8 cellular contexts compared by ENCODE assay signal in genomic region chr12:45725631-45726593, GRCh38. TPM values are rescaled to one million over a fixed set of nuclear protein-coding genes. Genes with fewer than 3 reads are reported as not detected.
DNase-seq lines count a peak whose midpoint lies in the region; ATAC-seq and TF ChIP-seq lines count a peak whose summit lies in the region.

No MANE protein-coding gene starts in this region.

- no peaks in the 10 kb centered on the region for H3K27me3 ChIP-seq in cardiac muscle cell
- no peaks in the 10 kb centered on the region for H3K27me3 ChIP-seq in colonic mucosa
- H3K27me3 ChIP-seq in thymus (ENCODE audit: control insufficient read depth, insufficient read depth), result no peaks in the 10 kb centered on the region

- TF ChIP-seq CTCF in cardiac muscle cell (IDR thresholded peaks at IDR 0.05; ENCODE audit: low read depth, low read length) (peak; percentile 72), LNCAP (IDR thresholded peaks at IDR 0.05) (peak; percentile 76), colonic mucosa (IDR thresholded peaks at IDR 0.05) (peak; percentile 74)

- 4% methylated on average over 12 of the region's 12 CpGs for WGBS in thymus

- DNase-seq in cardiac muscle cell (ENCODE audit: low read depth in 1 of 2, low spot score in 1 of 2) (peak; percentile 43 to 45), left cardiac atrium (no peak), SHP77 treated with DMSO at 0.1 percent for 48 hours (lab: John Stamatoyannopoulos, UW) (peak; percentile 86), colonic mucosa (peak; percentile 58), medulla oblongata (ENCODE audit: extremely low spot score) (peak; percentile 85)
- no peak for DNase-seq in NK-92 treated with Interleukin-12 subunit alpha and Interleukin-12 subunit beta, amount 100 ng/mL, for 24 hours (lab: John Stamatoyannopoulos, UW)

- H3K36me3 ChIP-seq in cardiac muscle cell, result no peaks in the 10 kb centered on the region
- no peaks in the 10 kb centered on the region for H3K36me3 ChIP-seq in colonic mucosa
- H3K36me3 ChIP-seq in thymus (ENCODE audit: control insufficient read depth, insufficient read depth), result no peaks in the 10 kb centered on the region

- H3K27ac ChIP-seq in cardiac muscle cell, result peak overlapping the region; percentile 98
- H3K27ac ChIP-seq in colonic mucosa, result peak overlapping the region; percentile 99
- peak overlapping the region; percentile 1 for H3K27ac ChIP-seq in thymus (ENCODE audit: low read depth)

- peak overlapping the region; percentile 73 for H3K4me3 ChIP-seq in cardiac muscle cell
- H3K4me3 ChIP-seq in colonic mucosa, result peak overlapping the region; percentile 78
- H3K4me3 ChIP-seq in thymus (ENCODE audit: low read length), result peak overlapping the region; percentile 100

- peak overlapping the region in 1 of 2 donors; percentile 98 for H3K9ac ChIP-seq in colonic mucosa (ENCODE audit: low read depth in 2 of 2, low read length in 2 of 2)

- ATAC-seq in left cardiac atrium, result no peak

- intact Hi-C loops in left cardiac atrium (cut with DNase I) (loop anchor here in 1 of 2 donors (5.0 kb wide), 1 partner anchor 266 kb away; the partner anchor contains the start of gene SCAF11), colonic mucosa (cut with DNase I) (no loop called here)

- H3K9me3 ChIP-seq in cardiac muscle cell (ENCODE audit: low read depth), result no peaks in the 10 kb centered on the region
- no peaks in the 10 kb centered on the region for H3K9me3 ChIP-seq in colonic mucosa
- H3K9me3 ChIP-seq in thymus (ENCODE audit: control insufficient read depth), result no peaks in the 10 kb centered on the region

- H3K4me1 ChIP-seq in cardiac muscle cell (ENCODE audit: low read depth) (peaks cover 14% of the 10 kb centered on the region), colonic mucosa (peaks cover 8% of the 10 kb centered on the region), thymus (ENCODE audit: control insufficient read depth, insufficient read depth, low read length) (peaks cover 7% of the 10 kb centered on the region)

RNA-seq across cellular contexts. Expression of gene ARID2, which starts 3.6 kb away (rescaled TPM):
- 27.4 and 40.3 TPM in 2 replicates for total RNA-seq in cardiac muscle cell
- 17.3 and 36.2 TPM in 2 replicates for polyA plus RNA-seq in cardiac muscle cell
- total RNA-seq in left cardiac atrium, result 10 to 100 TPM; 18.3 to 18.7 TPM
- total RNA-seq in colonic mucosa, result 10 to 100 TPM; 26.8 to 29.1 TPM
- 15.6 TPM for polyA plus RNA-seq in thymus

Comparison
In these comparisons a context has a peak if more than half of its experiments do, and no peak if none do; other contexts are left out.
1. DNase-seq: peak in cardiac muscle cell (2 of 2), SHP77 treated with DMSO at 0.1 percent for 48 hours (single experiment), colonic mucosa (single experiment) and medulla oblongata (single experiment); none in left cardiac atrium (single experiment) and NK-92 treated with Interleukin-12 subunit alpha and Interleukin-12 subunit beta, amount 100 ng/mL, for 24 hours (single experiment).
2. H3K27ac ChIP-seq: peak in every context shown above with its lines; median percentile 99 in colonic mucosa; 98 in cardiac muscle cell; 1 in thymus.
3. Peak in every context shown above with its lines, with median percentiles within 50 percentile points of each other: H3K4me3 ChIP-seq and CTCF ChIP-seq.